ENCODE assay signal across 8 cellular contexts in the genomic region with DNA sequence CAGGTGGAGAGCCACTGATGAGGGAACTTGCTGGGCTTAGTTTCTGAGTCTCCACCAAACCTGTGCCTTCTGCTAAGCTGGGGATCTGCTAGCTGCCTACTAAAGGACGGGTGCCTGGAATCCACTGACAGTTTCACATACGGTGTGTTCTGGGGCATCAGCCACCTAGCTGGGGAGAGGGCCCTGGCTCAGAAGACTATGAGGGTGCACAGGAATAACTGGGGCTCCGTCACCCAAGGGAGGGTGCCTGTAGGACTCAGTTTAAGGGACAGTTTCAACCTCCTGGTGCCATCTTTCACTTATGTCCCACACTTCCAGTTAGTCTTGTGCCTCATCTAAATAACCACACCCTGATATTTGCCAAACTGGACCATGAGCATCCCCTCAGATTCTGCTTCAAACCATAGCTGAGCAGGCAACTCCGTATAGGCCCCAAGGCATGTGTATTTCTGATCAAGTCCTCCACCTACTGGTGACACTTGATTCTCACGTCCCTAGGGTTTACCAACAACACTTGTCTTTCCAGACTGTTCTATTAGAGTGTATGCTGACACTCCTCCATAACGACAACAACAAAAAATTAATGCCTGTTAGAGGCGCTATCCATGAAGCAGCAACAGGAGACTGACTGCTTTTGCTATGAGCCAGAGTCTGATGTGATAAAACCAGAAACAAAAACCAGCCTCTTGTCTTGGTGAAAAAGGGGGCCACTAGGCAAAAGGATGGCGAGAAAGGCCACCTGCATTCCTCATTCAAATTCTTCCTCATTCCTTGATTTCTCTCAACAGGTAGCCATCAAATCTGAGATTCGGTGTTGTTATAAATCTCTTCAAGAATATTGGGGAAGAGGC. TPM values are rescaled to one million over a fixed set of nuclear protein-coding genes. Genes with fewer than 3 reads are reported as not detected.
DNase-seq lines count a peak whose midpoint lies in the region; ATAC-seq, FAIRE-seq and TF ChIP-seq lines count a peak whose summit lies in the region.

No MANE protein-coding gene starts in this region.

- H2AFZ ChIP-seq in PC-3 (ENCODE audit: low read length): no peak overlapping the region
- H2AFZ ChIP-seq in astrocyte (ENCODE audit: low read depth, low read length): no peak overlapping the region

- H3K9me3 Mint-ChIP-seq in astrocyte (ENCODE audit: unreplicated experiment): no peaks in the 10 kb centered on the region

- no peaks in the 10 kb centered on the region for H3K9me2 ChIP-seq in PC-3 (replicated peaks; ENCODE audit: low read length)

- H3K4me3 ChIP-seq in PC-3 (ENCODE audit: low read length): no peak overlapping the region
- H3K4me3 ChIP-seq in astrocyte (ENCODE audit: insufficient read depth, low read depth, low read length): no peak overlapping the region

- POLR2A ChIA-PET in PC-3 (lab: Charles Lee; ENCODE audit: unreplicated experiment): interaction anchor here (0.7 kb wide), 2 partner anchors 162 to 257 kb away, joined by 5 to 19 read pairs; no protein-coding TSS in a partner anchor

- no peaks in the 10 kb centered on the region for H3K36me3 Mint-ChIP-seq in astrocyte (ENCODE audit: low read depth, unreplicated experiment)

- H3K4me1 ChIP-seq in PC-3 (ENCODE audit: insufficient read depth, low read length) (no peaks in the 10 kb centered on the region), astrocyte (ENCODE audit: insufficient read depth, low read length) (no peaks in the 10 kb centered on the region)

- no peaks in the 10 kb centered on the region for H3K27me3 ChIP-seq in PC-3 (ENCODE audit: low read length)
- H3K27me3 ChIP-seq in astrocyte (ENCODE audit: insufficient read depth, low read length): no peaks in the 10 kb centered on the region

- DNase-seq in stimulated activated CD4-positive, alpha-beta T cell treated with anti-CD3 and anti-CD28 coated beads, Interleukin-15, amount 100 ng/mL, for 24 hours: peak; percentile 43
- no peak for DNase-seq in stimulated activated CD4-positive, alpha-beta T cell treated with anti-CD3 and anti-CD28 coated beads, Interleukin-4, amount 100 ng/mL, for 1 hour
- DNase-seq in HuH-7.5 (ENCODE audit: low spot score): peak; percentile 18
- peak; percentile 72 for DNase-seq in PC-3
- peak; percentile 44 for DNase-seq in astrocyte (ENCODE audit: low read depth)
- DNase-seq in iPS-NIHi11 (ENCODE audit: low spot score): peak; percentile 52
- DNase-seq in stimulated activated CD4-positive, alpha-beta T cell treated with anti-CD3 and anti-CD28 coated beads, Interleukin-2, amount 100 ng/mL, for 48 hours: peak; percentile 18 to 28
- no peak for DNase-seq in cortex of kidney (lab: John Stamatoyannopoulos, UW)

- BruUV-seq in PC-3 (replicated peaks; lab: Mats Ljungman, UMichigan): no TSS peak

- intact Hi-C loops in PC-3 (cut with micrococcal nuclease): loop anchor here (1.0 kb wide), 2 partner anchors 44 to 173 kb away; no protein-coding TSS in a partner anchor

- peak; percentile 100 for ATAC-seq in PC-3

- H3K4me2 ChIP-seq in PC-3 (ENCODE audit: low read length) (no peak overlapping the region), astrocyte (ENCODE audit: low read length) (no peak overlapping the region)

- peak; percentile 52 for FAIRE-seq in astrocyte (lab: Jason Lieb, UNC)

- no peak overlapping the region for H3K4me3 Mint-ChIP-seq in astrocyte (ENCODE audit: unreplicated experiment)

- H4K20me1 ChIP-seq in PC-3 (ENCODE audit: low read length) (no peaks in the 10 kb centered on the region), astrocyte (ENCODE audit: insufficient read depth, low read length) (no peaks in the 10 kb centered on the region)

- H3K9ac ChIP-seq in PC-3 (ENCODE audit: low read length) (no peak overlapping the region), astrocyte (ENCODE audit: low read length) (no peak overlapping the region)

- H3K36me3 ChIP-seq in PC-3 (ENCODE audit: low read depth, low read length) (no peaks in the 10 kb centered on the region), astrocyte (ENCODE audit: insufficient read depth, low read length) (no peaks in the 10 kb centered on the region)

- H3K27me3 Mint-ChIP-seq in astrocyte (ENCODE audit: low read depth, unreplicated experiment): no peaks in the 10 kb centered on the region

- TF ChIP-seq CTCF in PC-3 (conservative IDR thresholded peaks at IDR 0.05; ENCODE audit: low read depth, low read length) (peak; percentile 79), astrocyte (IDR thresholded peaks at IDR 0.05; ENCODE audit: insufficient read depth, low read depth, low read length) (peak; percentile 50)

- no peak overlapping the region for H3K27ac ChIP-seq in PC-3 (ENCODE audit: low read length)
- no peak overlapping the region for H3K27ac ChIP-seq in astrocyte (ENCODE audit: low read depth, low read length)

- H3K79me2 ChIP-seq in PC-3 (ENCODE audit: low read length) (no peaks in the 10 kb centered on the region), astrocyte (ENCODE audit: insufficient read depth, low read length) (no peaks in the 10 kb centered on the region)

- H3K27ac Mint-ChIP-seq in astrocyte (ENCODE audit: unreplicated experiment): no peak overlapping the region

- no peaks in the 10 kb centered on the region for H3K4me1 Mint-ChIP-seq in astrocyte (ENCODE audit: low read depth, unreplicated experiment)

- H3F3A ChIP-seq in PC-3 (ENCODE audit: low read length, unreplicated experiment): no peaks in the 10 kb centered on the region

- H3K9me3 ChIP-seq in PC-3 (ENCODE audit: low read length): no peaks in the 10 kb centered on the region
- no peaks in the 10 kb centered on the region for H3K9me3 ChIP-seq in astrocyte (ENCODE audit: insufficient read depth, low read depth, low read length)

- CTCF ChIA-PET in PC-3 (lab: Charles Lee): interaction anchor here (0.6 to 1.3 kb wide), 6 partner anchors 8 to 423 kb away, joined by 3 to 11 read pairs (median 4); no protein-coding TSS in a partner anchor

RNA-seq across cellular contexts. Expression of gene PAXBP1, which starts 55.0 kb away (rescaled TPM):
- total RNA-seq in PC-3 (2014; rRNA removed): 41.7 and 45.1 TPM in 2 replicates
- total RNA-seq in astrocyte: 20.5 and 25.8 TPM in 2 replicates

Comparison
In these comparisons a context has a peak if more than half of its experiments do, and no peak if none do; other contexts are left out.
1. DNase-seq: peak in stimulated activated CD4-positive, alpha-beta T cell treated with anti-CD3 and anti-CD28 coated beads, Interleukin-15, amount 100 ng/mL, for 24 hours (single experiment), HuH-7.5 (single experiment), PC-3 (single experiment), astrocyte (single experiment), iPS-NIHi11 (single experiment) and stimulated activated CD4-positive, alpha-beta T cell treated with anti-CD3 and anti-CD28 coated beads, Interleukin-2, amount 100 ng/mL, for 48 hours (2 of 2); none in stimulated activated CD4-positive, alpha-beta T cell treated with anti-CD3 and anti-CD28 coated beads, Interleukin-4, amount 100 ng/mL, for 1 hour (single experiment) and cortex of kidney (single experiment).